1 cellular context compared by ENCODE assay signal in genomic region chr21:14752006-14752909, GRCh38.
TF ChIP-seq lines count a peak whose summit lies in the region.

No MANE protein-coding gene starts in this region.

TF ChIP-seq in K562, 482 proteins besides CTCF, POLR2A, EP300 and RAD21 (continued from another document):
- peak; percentile 63; the same call in 1 of the 2 replicates for TF ChIP-seq ZNF592 (IDR thresholded peaks at IDR 0.05)
- peak; percentile 87 for TF ChIP-seq CBFA2T3 (IDR thresholded peaks at IDR 0.05)
- TF ChIP-seq NFRKB (IDR thresholded peaks at IDR 0.05; ENCODE audit: low read depth) = peak; percentile 78
- TF ChIP-seq ZNF766 (CRISPR knock-in tag; conservative IDR thresholded peaks at IDR 0.05) = 0 out of 2 replicates have a peak, but pooled peaks have one; percentile 40
- TF ChIP-seq TCF3 (CRISPR knock-in tag; IDR thresholded peaks at IDR 0.05) = peak; percentile 76
- no peak for TF ChIP-seq ATF2 (CRISPR knock-in tag; IDR thresholded peaks at IDR 0.05)
- TF ChIP-seq HDAC2 (IDR thresholded peaks at IDR 0.05) = peak; percentile 77
- TF ChIP-seq GTF2A2 (tag; IDR thresholded peaks at IDR 0.05) = no peak
- no peak for TF ChIP-seq CREM (IDR thresholded peaks at IDR 0.05; ENCODE audit: low read depth)
- no peak for TF ChIP-seq ZNF184 (CRISPR knock-in tag; IDR thresholded peaks at IDR 0.05)
- TF ChIP-seq TEAD4 (IDR thresholded peaks at IDR 0.05; ENCODE audit: low read length) = peak; percentile 59
- TF ChIP-seq TEAD4 (CRISPR knock-in tag; IDR thresholded peaks at IDR 0.05; ENCODE audit: borderline replicate concordance) = no peak
- TF ChIP-seq AFF1 (IDR thresholded peaks at IDR 0.05; ENCODE audit: low read depth in 1 of 2, partially characterized antibody in 2 of 2) = peak in 1 of 2 experiments; percentile 24
- TF ChIP-seq MTA2 (IDR thresholded peaks at IDR 0.05; ENCODE audit: low read depth) = 0 out of 2 replicates have a peak, but pooled peaks have one; percentile 13
- no peak for TF ChIP-seq MBD2 (IDR thresholded peaks at IDR 0.05; ENCODE audit: borderline replicate concordance, low read depth)
- TF ChIP-seq IFI16 (CRISPR knock-in tag; IDR thresholded peaks at IDR 0.05) = no peak
- TF ChIP-seq SOX6 (IDR thresholded peaks at IDR 0.05) = peak; percentile 86
- 0 out of 4 replicates have a peak, but pooled peaks of 1 of the 2 experiments have one; percentile 1 for TF ChIP-seq TEAD1 (CRISPR knock-in tag; IDR thresholded peaks at IDR 0.05)
- peak; percentile 88 for TF ChIP-seq PRDM10 (IDR thresholded peaks at IDR 0.05; ENCODE audit: partially characterized antibody)
- TF ChIP-seq DPF2 (IDR thresholded peaks at IDR 0.05) = 0 out of 2 replicates have a peak, but pooled peaks have one; percentile 34
- TF ChIP-seq BACH1 (tag; IDR thresholded peaks at IDR 0.05) = no peak
- peak in 1 of 2 experiments; percentile 15; a peak in 1 of 4 replicates for TF ChIP-seq TRIM24 (IDR thresholded peaks at IDR 0.05)
- peak; percentile 67; the same call in 1 of the 2 replicates for TF ChIP-seq ZSCAN32 (CRISPR knock-in tag; IDR thresholded peaks at IDR 0.05)
- no peak for TF ChIP-seq KDM2B (CRISPR knock-in tag; IDR thresholded peaks at IDR 0.05)
- peak; percentile 27 for TF ChIP-seq RBFOX2 (IDR thresholded peaks at IDR 0.05; ENCODE audit: low read depth, low read length)
- TF ChIP-seq TBL1XR1 (IDR thresholded peaks at IDR 0.05; ENCODE audit: low read length in 2 of 2) = 0 out of 4 replicates have a peak, but pooled peaks of 1 of the 2 experiments have one; percentile 20
- peak; percentile 75 for TF ChIP-seq NCOR1 (IDR thresholded peaks at IDR 0.05)
- no peak for TF ChIP-seq CEBPG (CRISPR knock-in tag; IDR thresholded peaks at IDR 0.05)
- TF ChIP-seq CEBPG (tag; conservative IDR thresholded peaks at IDR 0.05 in 1 of 2, IDR thresholded peaks at IDR 0.05 in 1 of 2) = peak; percentile 81 to 91
- TF ChIP-seq CBFA2T2 (conservative IDR thresholded peaks at IDR 0.05) = peak; percentile 66
- TF ChIP-seq THRB (CRISPR knock-in tag; conservative IDR thresholded peaks at IDR 0.05) = no peak
- no peak for TF ChIP-seq CHD4 (IDR thresholded peaks at IDR 0.05; ENCODE audit: insufficient read depth, insufficient replicate concordance, low read depth, low read length, poor library complexity, severe bottlenecking)
- TF ChIP-seq L3MBTL2 (IDR thresholded peaks at IDR 0.05) = peak; percentile 58
- TF ChIP-seq OTX1 (CRISPR knock-in tag; IDR thresholded peaks at IDR 0.05) = no peak
- peak; percentile 92 to 93 for TF ChIP-seq KDM1A (IDR thresholded peaks at IDR 0.05)
- TF ChIP-seq ZNF324 (CRISPR knock-in tag; IDR thresholded peaks at IDR 0.05) = peak; percentile 3; the same call in 1 of the 2 replicates
- peak; percentile 78 for TF ChIP-seq TAL1 (IDR thresholded peaks at IDR 0.05)
